18 cellular contexts compared by ENCODE assay signal in genomic region chr1:165933446-165934170, GRCh38.
DNase-seq lines count a peak whose midpoint lies in the region; ATAC-seq, FAIRE-seq and TF ChIP-seq lines count a peak whose summit lies in the region.
"Had no signal": no experiment of that assay in that cellular context is flagged by ENCODE, and none has a peak within 500 bp of the region (broad histone marks: within the 10 kb centered on the region; RNA-seq: fewer than 3 reads in every experiment).

No MANE protein-coding gene starts in this region.

- no peak overlapping the region for H3K4ac ChIP-seq in H1 (replicated peaks; ENCODE audit: insufficient read length, low read depth, low read length)

- peak overlapping the region; percentile 6 to 19; a peak in 3 of 4 replicates for H3K4me2 ChIP-seq in H1 (ENCODE audit: insufficient read depth in 1 of 2, low read depth in 2 of 2, low read length in 2 of 2)
- H3K4me2 ChIP-seq: A549 had no signal

- peak overlapping the region; percentile 92; the same call in 1 of the 2 replicates for H2BK12ac ChIP-seq in H1 (ENCODE audit: low read depth, low read length)

- H3K18ac ChIP-seq in H1 (ENCODE audit: extremely low read depth, low read length) = no peak overlapping the region; the same call in 1 of the 2 replicates

- H2AFZ ChIP-seq in H1 (ENCODE audit: low read length) = no peak overlapping the region

- H3K79me1 ChIP-seq in H1 (ENCODE audit: low read depth, low read length) = no peaks in the 10 kb centered on the region

- no peak overlapping the region for H3K4me3 Mint-ChIP-seq in activated CD4-positive, alpha-beta T cell treated with anti-CD3 and anti-CD28 coated beads, Interleukin-2, amount 10 ng/mL, durations not matched to agents 24 days and 14 days
- H3K4me3 Mint-ChIP-seq: CD8-positive, alpha-beta T cell had no signal

- H3K9me3 Mint-ChIP-seq in activated CD4-positive, alpha-beta T cell treated with anti-CD3 and anti-CD28 coated beads, Interleukin-2, amount 10 ng/mL, durations not matched to agents 24 days and 14 days = no peaks in the 10 kb centered on the region
- H3K9me3 Mint-ChIP-seq: CD8-positive, alpha-beta T cell had no signal

- peaks cover 0 to 1% of the 10 kb centered on the region in 2 experiments for H4K20me1 ChIP-seq in H1 (replicated peaks in 1 of 2; ENCODE audit: control insufficient read depth in 1 of 2, insufficient read depth in 2 of 2, low read length in 2 of 2)

- H4K5ac ChIP-seq in H1 (ENCODE audit: insufficient read length, low read depth, low read length) = no peak overlapping the region

- ATAC-seq in HG03520 (IDR thresholded peaks at IDR 0.05; ENCODE audit: unreplicated experiment) = no peak
- ATAC-seq: A549; CD8-positive, alpha-beta T cell; HCT116 had no signal

- TF ChIP-seq POLR2A in H1 (IDR thresholded peaks at IDR 0.05; ENCODE audit: control extremely low read depth in 1 of 2, low read depth in 2 of 2, low read length in 2 of 2) = no peak

- CTCF ChIA-PET in H1 (lab: Charles Lee; ENCODE audit: partially characterized antibody) = interaction anchor here (0.7 to 4.6 kb wide), 15 partner anchors 9 to 547 kb away, joined by 3 to 30 read pairs (median 4); no protein-coding TSS in a partner anchor

- peaks cover 6% of the 10 kb centered on the region for H3K27me3 Mint-ChIP-seq in activated CD4-positive, alpha-beta T cell treated with anti-CD3 and anti-CD28 coated beads, Interleukin-2, amount 10 ng/mL, durations not matched to agents 24 days and 14 days

- H2BK5ac ChIP-seq in H1 (ENCODE audit: low read depth, low read length) = 0 out of 2 replicates have a peak overlapping the region, but pooled peaks have one; percentile 9

- no peak for TF ChIP-seq RAD21 in H1 (IDR thresholded peaks at IDR 0.05 in 1 of 2, conservative IDR thresholded peaks at IDR 0.05 in 1 of 2; ENCODE audit: low read depth in 2 of 2, low read length in 2 of 2)

- no peaks in the 10 kb centered on the region for H3K36me3 Mint-ChIP-seq in activated CD4-positive, alpha-beta T cell treated with anti-CD3 and anti-CD28 coated beads, Interleukin-2, amount 10 ng/mL, durations not matched to agents 24 days and 14 days (ENCODE audit: low read depth)
- H3K36me3 Mint-ChIP-seq: CD8-positive, alpha-beta T cell had no signal

- H3K56ac ChIP-seq in H1 (replicated peaks; ENCODE audit: insufficient read length, low read depth, low read length) = no peak overlapping the region

- no peak overlapping the region for H3K27ac Mint-ChIP-seq in activated CD4-positive, alpha-beta T cell treated with anti-CD3 and anti-CD28 coated beads, Interleukin-2, amount 10 ng/mL, durations not matched to agents 24 days and 14 days
- H3K27ac Mint-ChIP-seq: CD8-positive, alpha-beta T cell had no signal

- H3K14ac ChIP-seq in H1 (ENCODE audit: insufficient read length) = no peak overlapping the region

- H3K27me3 ChIP-seq in H1 (replicated peaks in 1 of 4; ENCODE audit: control insufficient read depth in 3 of 4, extremely low read depth in 1 of 4, insufficient read depth in 3 of 4, low read length in 3 of 4) = no peaks in the 10 kb centered on the region; a peak in 1 of 7 replicates

- no peaks in the 10 kb centered on the region for H3K4me1 Mint-ChIP-seq in activated CD4-positive, alpha-beta T cell treated with anti-CD3 and anti-CD28 coated beads, Interleukin-2, amount 10 ng/mL, durations not matched to agents 24 days and 14 days

- no peaks in the 10 kb centered on the region; the same call in 1 of the 2 replicates for H3K23me2 ChIP-seq in H1 (ENCODE audit: low read depth, low read length)

- H2BK120ac ChIP-seq in H1 (replicated peaks; ENCODE audit: low read depth, low read length) = no peak overlapping the region

- H3K36me3 ChIP-seq in H1 (ENCODE audit: control insufficient read depth in 2 of 4, insufficient read depth in 4 of 4, low read length in 3 of 4) = no peaks in the 10 kb centered on the region

- intact Hi-C loops in activated CD4-positive, alpha-beta T cell treated with anti-CD3 and anti-CD28 coated beads, Interleukin-2, amount 10 ng/mL, durations not matched to agents 24 days and 14 days (cut with micrococcal nuclease) = no loop called here

- peak overlapping the region; percentile 34 for H4K91ac ChIP-seq in H1 (replicated peaks; ENCODE audit: insufficient read length, low read length)

- no peak overlapping the region for H3K23ac ChIP-seq in H1 (ENCODE audit: insufficient read length)

- no peaks in the 10 kb centered on the region for H3K9me3 ChIP-seq in H1 (ENCODE audit: insufficient read depth in 2 of 2, low read depth in 1 of 2, low read length in 1 of 2)
- H3K9me3 ChIP-seq: A549 had no signal

- H2AK5ac ChIP-seq in H1 (ENCODE audit: low read depth, low read length) = no peak overlapping the region

- peak; percentile 48 for DNase-seq in ELF-1 (ENCODE audit: low read depth, low spot score)
- DNase-seq in NAMALWA (ENCODE audit: low spot score) = peak; percentile 40
- no peak for DNase-seq in H1 (ENCODE audit: low read depth in 1 of 2, low spot score in 2 of 2)
- peak; percentile 37 for DNase-seq in mesenteric fat pad (ENCODE audit: low spot score)
- no peak for DNase-seq in activated CD4-positive, alpha-beta T cell treated with anti-CD3 and anti-CD28 coated beads, Interleukin-2, amount 10 ng/mL, durations not matched to agents 24 days and 14 days
- DNase-seq in GDM1 (lab: John Stamatoyannopoulos, UW) = no peak
- DNase-seq: Calu3; CD8-positive, alpha-beta T cell; KG1; MV-4-11; NCI-H1417; NCI-H187; NCI-H2107; NCI-H510A; NCI-H774 had no signal

- no peak overlapping the region; a peak in 1 of 7 replicates for H3K9ac ChIP-seq in H1 (replicated peaks in 1 of 4; ENCODE audit: extremely low read depth in 1 of 4, low read depth in 3 of 4, low read length in 3 of 4)

- no peak overlapping the region; the same call in 1 of the 2 replicates for H4K8ac ChIP-seq in H1 (ENCODE audit: extremely low read depth, insufficient read depth, low read length)

- no peak for TF ChIP-seq CTCF in H1 (IDR thresholded peaks at IDR 0.05; ENCODE audit: control extremely low read depth in 1 of 3, insufficient read depth in 1 of 3, low read depth in 1 of 3, low read length in 3 of 3)

- WGBS in H1 (ENCODE audit: extremely low coverage in 1 of 2, insufficient coverage in 1 of 2, insufficient read length in 1 of 2, insufficient replicate concordance in 2 of 2, low coverage in 1 of 2, low lambda C conversion rate in 2 of 2, missing lambda C conversion rate in 1 of 2), 2 experiments = 49% methylated on average over 9 of the region's 9 CpGs; no CpG with 5 or more reads in 1 of the 2 experiments

- no peak overlapping the region for H3K27ac ChIP-seq in H1 (ENCODE audit: low read depth, low read length)
- H3K27ac ChIP-seq: A549 had no signal

- H2BK15ac ChIP-seq in H1 (ENCODE audit: low read length) = no peak overlapping the region

- no peak for TF ChIP-seq EP300 in H1 (IDR thresholded peaks at IDR 0.05; ENCODE audit: borderline replicate concordance in 1 of 2, low read depth in 2 of 2, low read length in 2 of 2)

- POLR2A ChIA-PET in H1 (lab: Charles Lee; ENCODE audit: partially characterized antibody) = no interaction called here

- peak overlapping the region; percentile 55; the same call in 1 of the 2 replicates for H2BK20ac ChIP-seq in H1 (ENCODE audit: low read length)

- peaks cover 5 to 12% (median 7%) of the 10 kb centered on the region in 4 experiments for H3K4me1 ChIP-seq in H1 (replicated peaks in 1 of 4; ENCODE audit: control insufficient read depth in 3 of 4, insufficient read depth in 4 of 4, low read length in 3 of 4)
- H3K4me1 ChIP-seq: A549 had no signal

- FAIRE-seq in H1 (lab: Jason Lieb, UNC) = no peak
- FAIRE-seq: A549 had no signal

- no peaks in the 10 kb centered on the region for H3K79me2 ChIP-seq in H1 (ENCODE audit: control insufficient read depth in 1 of 2, insufficient read depth in 2 of 2, low read length in 2 of 2)

- H3K4me3 ChIP-seq in H1 (ENCODE audit: extremely low read depth in 1 of 4, insufficient read depth in 2 of 4, low read depth in 3 of 4, low read length in 4 of 4) = peak overlapping the region in 1 of 4 experiments; percentile 15; a peak in 3 of 8 replicates
- H3K4me3 ChIP-seq: A549 had no signal

TF ChIP-seq in H1, 55 proteins besides CTCF, POLR2A, EP300 and RAD21:
- TF ChIP-seq CHD1 (IDR thresholded peaks at IDR 0.05; ENCODE audit: low read depth, low read length) (no peak), USF2 (IDR thresholded peaks at IDR 0.05; ENCODE audit: low read length) (no peak), KDM4A (IDR thresholded peaks at IDR 0.05; ENCODE audit: low read depth, low read length, severe bottlenecking) (no peak), ATF2 (IDR thresholded peaks at IDR 0.05; ENCODE audit: low read length) (no peak), TAF7 (optimal IDR thresholded peaks at IDR 0.05; ENCODE audit: borderline replicate concordance, low read depth, low read length) (no peak)

Comparison
In these comparisons a context has a peak if more than half of its experiments do, and no peak if none do; other contexts are left out.
1. DNase-seq: peak in ELF-1 (single experiment), NAMALWA (single experiment) and mesenteric fat pad (single experiment); none in H1 (0 of 2), activated CD4-positive, alpha-beta T cell treated with anti-CD3 and anti-CD28 coated beads, Interleukin-2, amount 10 ng/mL, durations not matched to agents 24 days and 14 days (single experiment) and GDM1 (single experiment).